In genomic region chr19:45766919-45767346, GRCh38 we compare ENCODE assay signal across 10 cellular contexts. TPM values are rescaled to one million over a fixed set of nuclear protein-coding genes. Genes with fewer than 3 reads are reported as not detected.
DNase-seq lines count a peak whose midpoint lies in the region; ATAC-seq and TF ChIP-seq lines count a peak whose summit lies in the region.
"Had no signal": no experiment of that assay in that cellular context is flagged by ENCODE, and none has a peak within 500 bp of the region (broad histone marks: within the 10 kb centered on the region; RNA-seq: fewer than 3 reads in every experiment).

No MANE protein-coding gene starts in this region.

- peak overlapping the region; percentile 29 for H3K4me3 Mint-ChIP-seq in activated T-cell treated with anti-CD3 and anti-CD28 coated beads, Interleukin-2, amount 50 U/mL, for 24 hours
- H3K4me3 Mint-ChIP-seq in endodermal cell, result peak overlapping the region; percentile 95
- H3K4me3 Mint-ChIP-seq in mesothelial cell of epicardium, result peak overlapping the region; percentile 87

- no peak for ATAC-seq in HG03342 (IDR thresholded peaks at IDR 0.05; ENCODE audit: unreplicated experiment)
- ATAC-seq in GM18867 (IDR thresholded peaks at IDR 0.05; ENCODE audit: unreplicated experiment), result no peak

- 42 to 48% methylated on average over 19 to 22 of the region's 22 CpGs for WGBS in endodermal cell (ENCODE audit: insufficient coverage in 1 of 2, insufficient read length in 1 of 2), 2 experiments

- no peak for DNase-seq in activated T-cell treated with anti-CD3 and anti-CD28 coated beads, Interleukin-2, amount 50 U/mL, for 24 hours
- no peak for DNase-seq in activated T-cell treated with anti-CD3 and anti-CD28 coated beads, Interleukin-2, amount 50 U/mL, for 1 hour
- DNase-seq in endodermal cell (peak; percentile 69), mesothelial cell of epicardium (ENCODE audit: low spot score in 2 of 2, unreplicated experiment in 2 of 2) (no peak), vagina (ENCODE audit: extremely low spot score in 2 of 2) (peak in 1 of 2 donors; percentile 92), NCI-H1092 treated with DMSO at 0.1 percent for 48 hours (lab: John Stamatoyannopoulos, UW) (no peak)
- DNase-seq: COR-L47 had no signal

- TF ChIP-seq POLR2A in vagina (IDR thresholded peaks at IDR 0.05), result no peak

- no peaks in the 10 kb centered on the region for H3K27me3 ChIP-seq in endodermal cell (ENCODE audit: control insufficient read depth, insufficient read depth, low read length, poor library complexity, severe bottlenecking)
- H3K27me3 ChIP-seq in vagina, result no peaks in the 10 kb centered on the region

- peaks cover 36% of the 10 kb centered on the region for H3K27me3 Mint-ChIP-seq in activated T-cell treated with anti-CD3 and anti-CD28 coated beads, Interleukin-2, amount 50 U/mL, for 24 hours
- no peaks in the 10 kb centered on the region for H3K27me3 Mint-ChIP-seq in endodermal cell (ENCODE audit: insufficient read depth)
- peaks cover 1% of the 10 kb centered on the region for H3K27me3 Mint-ChIP-seq in mesothelial cell of epicardium (ENCODE audit: low read depth)

- H3K36me3 Mint-ChIP-seq in activated T-cell treated with anti-CD3 and anti-CD28 coated beads, Interleukin-2, amount 50 U/mL, for 24 hours (ENCODE audit: low read depth), result no peaks in the 10 kb centered on the region
- H3K36me3 Mint-ChIP-seq in endodermal cell (ENCODE audit: low read depth) (peaks cover 4% of the 10 kb centered on the region), mesothelial cell of epicardium (peaks cover 2% of the 10 kb centered on the region)

- H3K9me3 ChIP-seq in endodermal cell (ENCODE audit: control insufficient read depth, low read length), result no peaks in the 10 kb centered on the region
- no peaks in the 10 kb centered on the region for H3K9me3 ChIP-seq in vagina

- H3K36me3 ChIP-seq in endodermal cell (ENCODE audit: control insufficient read depth, insufficient read depth, low read length), result no peaks in the 10 kb centered on the region
- H3K36me3 ChIP-seq in vagina, result peaks cover 0 to 7% of the 10 kb centered on the region in 2 donors

- TF ChIP-seq CTCF in endodermal cell (conservative IDR thresholded peaks at IDR 0.05) (no peak), mesothelial cell of epicardium (IDR thresholded peaks at IDR 0.05; ENCODE audit: unreplicated experiment) (no peak), vagina (IDR thresholded peaks at IDR 0.05) (no peak)

- H3K9ac ChIP-seq in endodermal cell (ENCODE audit: extremely low read depth, low read length, poor library complexity, severe bottlenecking), result peak overlapping the region; percentile 97

- intact Hi-C loops in vagina (cut with DNase I), result no loop called here

- H3K4me3 ChIP-seq in endodermal cell (ENCODE audit: low read length) (peak overlapping the region; percentile 90), vagina (peak overlapping the region; percentile 58 to 80)

- H3K27ac Mint-ChIP-seq in activated T-cell treated with anti-CD3 and anti-CD28 coated beads, Interleukin-2, amount 50 U/mL, for 24 hours, result no peak overlapping the region
- H3K27ac Mint-ChIP-seq in endodermal cell, result peak overlapping the region; percentile 79
- peak overlapping the region; percentile 97 for H3K27ac Mint-ChIP-seq in mesothelial cell of epicardium

- no peaks in the 10 kb centered on the region for H3K9me3 Mint-ChIP-seq in activated T-cell treated with anti-CD3 and anti-CD28 coated beads, Interleukin-2, amount 50 U/mL, for 24 hours
- H3K9me3 Mint-ChIP-seq in endodermal cell (no peaks in the 10 kb centered on the region), mesothelial cell of epicardium (no peaks in the 10 kb centered on the region)

- H3K4me1 ChIP-seq in endodermal cell (ENCODE audit: control insufficient read depth, insufficient read depth, low read length) (peaks cover 13% of the 10 kb centered on the region), vagina (peaks cover 58% of the 10 kb centered on the region)

- peaks cover 19% of the 10 kb centered on the region for H3K4me1 Mint-ChIP-seq in activated T-cell treated with anti-CD3 and anti-CD28 coated beads, Interleukin-2, amount 50 U/mL, for 24 hours (ENCODE audit: low read depth)
- peaks cover 14% of the 10 kb centered on the region for H3K4me1 Mint-ChIP-seq in endodermal cell
- H3K4me1 Mint-ChIP-seq in mesothelial cell of epicardium, result peaks cover 29% of the 10 kb centered on the region

- H3K27ac ChIP-seq in endodermal cell (ENCODE audit: low read depth, low read length) (peak overlapping the region; percentile 63), vagina (peak overlapping the region; percentile 98)

RNA-seq across cellular contexts. Expression of gene SIX5, which starts 2.1 kb away (rescaled TPM):
- total RNA-seq in endodermal cell (10 to 100 TPM; 41.6 to 46.4 TPM), mesothelial cell of epicardium (44.3 to 50.3 TPM (median 47.3 TPM) in 3 replicates), vagina (20.6 TPM)
- 38.7 TPM for polyA plus RNA-seq in endodermal cell (2013, experiment 1 of 2)
- polyA plus RNA-seq in endodermal cell (2013, experiment 2 of 2), result 33.4 TPM

RNA-seq across cellular contexts. Expression of gene DMPK, which starts 15.4 kb away (rescaled TPM):
- total RNA-seq in endodermal cell (10 to 100 TPM; 58.8 to 75.9 TPM), mesothelial cell of epicardium (126 to 130 TPM (median 127 TPM) in 3 replicates), vagina (29.0 TPM)
- 50.5 TPM for polyA plus RNA-seq in endodermal cell (2013, experiment 1 of 2)
- 46.7 TPM for polyA plus RNA-seq in endodermal cell (2013, experiment 2 of 2)

RNA-seq across cellular contexts. Expression of gene DMWD, which starts 25.7 kb away (rescaled TPM):
- total RNA-seq in endodermal cell, result 10 to 100 TPM; 86.4 to 86.9 TPM
- 61.6 TPM for polyA plus RNA-seq in endodermal cell (2013, experiment 1 of 2)
- polyA plus RNA-seq in endodermal cell (2013, experiment 2 of 2), result 53.9 TPM
- 109 to 120 TPM (median 116 TPM) in 3 replicates for total RNA-seq in mesothelial cell of epicardium
- total RNA-seq in vagina, result 31.2 TPM

RNA-seq across cellular contexts. Expression of gene MEIOSIN, which starts 33.7 kb away (rescaled TPM):
- not detected for total RNA-seq in endodermal cell
- not detected for polyA plus RNA-seq in endodermal cell (2013, experiment 1 of 2)
- not detected for polyA plus RNA-seq in endodermal cell (2013, experiment 2 of 2)
- not detected in 3 replicates for total RNA-seq in mesothelial cell of epicardium
- total RNA-seq in vagina, result not detected
- total RNA-seq: glomerular endothelial cell had no signal

RNA-seq across cellular contexts. Expression of gene FBXO46, which starts 36.2 kb away (rescaled TPM):
- total RNA-seq in endodermal cell (10 to 100 TPM; 36.5 to 42.8 TPM), mesothelial cell of epicardium (30.6 to 37.3 TPM (median 36.6 TPM) in 3 replicates), vagina (23.8 TPM)
- 17.2 TPM for polyA plus RNA-seq in endodermal cell (2013, experiment 1 of 2)
- polyA plus RNA-seq in endodermal cell (2013, experiment 2 of 2), result 15.6 TPM

Comparison
In these comparisons a context has a peak if more than half of its experiments do, and no peak if none do; other contexts are left out.
1. H3K4me3 Mint-ChIP-seq: peak in every context shown above with its lines; median percentile 95 in endodermal cell; 87 in mesothelial cell of epicardium; 29 in activated T-cell treated with anti-CD3 and anti-CD28 coated beads, Interleukin-2, amount 50 U/mL, for 24 hours.